Comparison of ENCODE assay signal across 28 cellular contexts in the genomic region with DNA sequence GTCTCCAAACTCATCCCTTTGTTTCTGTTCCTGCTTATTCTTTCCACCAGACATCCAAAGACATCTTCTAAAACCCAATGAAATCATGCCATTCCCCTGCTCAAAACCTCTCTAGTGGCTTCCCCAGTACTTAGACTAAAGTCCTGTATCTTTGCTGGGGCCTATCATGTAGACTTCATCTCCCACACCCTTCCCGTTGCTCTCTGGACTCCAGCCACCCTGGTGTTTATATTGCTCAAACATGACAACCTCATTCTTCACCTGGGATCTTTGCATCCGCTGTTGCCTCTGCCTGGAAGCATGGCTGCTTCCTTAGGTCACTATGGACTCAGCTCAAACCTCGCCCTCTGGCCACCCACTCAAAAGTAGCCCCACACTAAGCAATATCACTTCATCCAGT. TPM values are rescaled to one million over a fixed set of nuclear protein-coding genes. Genes with fewer than 3 reads are reported as not detected.
"Had no signal": no experiment of that assay in that cellular context is flagged by ENCODE, and none has a peak within 500 bp of the region (broad histone marks: within the 10 kb centered on the region; RNA-seq: fewer than 3 reads in every experiment).

No MANE protein-coding gene starts in this region.

- H3K9me3 ChIP-seq: stomach, suprapubic skin, testis, thoracic aorta, thyroid gland, tibial artery, tibial nerve, transverse colon, upper lobe of left lung, upper lobe of right lung, uterus, vagina had no signal

- H3K4me3 ChIP-seq: stomach, suprapubic skin, testis, thoracic aorta, thyroid gland, tibial artery, tibial nerve, transverse colon, upper lobe of left lung, upper lobe of right lung, uterus, vagina had no signal

- H3K36me3 ChIP-seq: stomach, suprapubic skin, thoracic aorta, thyroid gland, tibial artery, tibial nerve, transverse colon, upper lobe of left lung, upper lobe of right lung, uterus, vagina had no signal

- DNase-seq: stimulated activated CD4-positive, alpha-beta T cell treated with anti-CD3 and anti-CD28 coated beads, Interleukin-2, amount 100 ng/mL, for 48 hours; stimulated activated CD4-positive, alpha-beta T cell treated with anti-CD3 and anti-CD28 coated beads, Interleukin-4, amount 100 ng/mL, for 1 hour; stimulated activated CD4-positive, alpha-beta T cell treated with anti-CD3 and anti-CD28 coated beads, Interleukin-4, amount 100 ng/mL, for 24 hours; stimulated activated CD4-positive, alpha-beta T cell treated with anti-CD3 and anti-CD28 coated beads, Interleukin-4, amount 100 ng/mL, for 4 hours; stimulated activated CD8-positive, alpha-beta memory T cell treated with anti-CD3 and anti-CD28 coated beads, Interleukin-4, amount 100 ng/mL, for 48 hours; stimulated activated naive B cell treated with anti-CD40 and anti-IgM and Interleukin-4, amounts not matched to agents 10 μg/mL and 1 μg/mL and 100 μg/mL, for 72 hours; stimulated activated naive CD4-positive, alpha-beta T cell; stimulated activated naive CD4-positive, alpha-beta T cell treated with Interleukin-2 at 50 U/mL for 16 hours; stimulated activated naive CD8-positive, alpha-beta T cell treated with anti-CD3 and anti-CD28 coated beads, Interleukin-15, amount 100 ng/mL, for 72 hours; stimulated activated naive CD8-positive, alpha-beta T cell treated with anti-CD3 and anti-CD28 coated beads, Interleukin-15, Interleukin-2, amounts not matched to agents 100 U/mL and 50 U/mL, for 24 hours; stomach; substantia nigra; testis; thyroid gland; tibial artery; transverse colon; trophoblast cell; upper lobe of left lung; upper lobe of right lung; uterus had no signal

- H3K27me3 ChIP-seq: stomach, suprapubic skin, testis, thyroid gland, tibial artery, tibial nerve, transverse colon, upper lobe of left lung, upper lobe of right lung, uterus, vagina had no signal

- H3K27ac ChIP-seq: stomach, suprapubic skin, testis, thoracic aorta, thyroid gland, tibial artery, tibial nerve, transverse colon, upper lobe of left lung, upper lobe of right lung, uterus, vagina had no signal

- ATAC-seq: stimulated activated effector memory CD8-positive, alpha-beta T cell treated with anti-CD3 and anti-CD28 coated beads, Interleukin-12 subunit alpha, Interleukin-12 subunit beta, amount 100 ng/mL, for 72 hours; stimulated activated memory B cell treated with anti-CD40 and anti-IgM and Interleukin-4, amounts not matched to agents 10 μg/mL and 1 μg/mL and 100 μg/mL, for 72 hours; stimulated activated naive B cell treated with anti-CD40 and anti-IgM and Interleukin-4, amounts not matched to agents 10 μg/mL and 1 μg/mL and 100 μg/mL, for 72 hours; stimulated activated naive CD8-positive, alpha-beta T cell treated with anti-CD3 and anti-CD28 coated beads, Interleukin-15, amount 100 ng/mL, for 72 hours; stimulated activated naive CD8-positive, alpha-beta T cell treated with anti-CD3 and anti-CD28 coated beads, Interleukin-15, Interleukin-2, amounts not matched to agents 100 U/mL and 50 U/mL, for 24 hours; upper lobe of right lung had no signal

- FAIRE-seq: urothelium cell line had no signal

- H3K4me1 ChIP-seq: stomach, suprapubic skin, testis, tibial nerve, upper lobe of left lung, vagina had no signal

RNA-seq across cellular contexts. Expression of a gene that starts 45.7 kb away (rescaled TPM):
- total RNA-seq: suprapubic skin, temporal lobe had no signal
- polyA plus RNA-seq: stomach had no signal
